Comparison of ENCODE assay signal across 23 cellular contexts in the genomic region with DNA sequence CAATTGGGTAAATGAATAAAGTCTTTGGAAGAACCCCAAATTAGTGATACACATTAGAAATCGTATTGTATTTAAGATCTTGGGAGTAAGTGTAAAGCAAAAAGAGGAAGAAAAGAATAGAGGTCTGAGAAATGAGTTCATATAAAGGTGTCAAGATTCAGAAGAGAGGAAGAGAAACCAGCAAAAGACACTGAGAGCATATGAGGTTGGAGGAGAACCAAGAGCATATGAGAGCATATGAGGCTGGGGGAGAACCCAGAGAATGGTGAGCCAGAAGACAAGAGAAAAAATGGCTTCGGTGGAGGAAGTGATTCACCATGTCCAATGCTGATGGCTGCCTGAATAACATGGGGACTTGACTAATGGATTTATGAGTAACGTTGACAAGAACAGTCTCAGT.
DNase-seq lines count a peak whose midpoint lies in the region; ATAC-seq and TF ChIP-seq lines count a peak whose summit lies in the region.
"Had no signal": no experiment of that assay in that cellular context is flagged by ENCODE, and none has a peak within 500 bp of the region (broad histone marks: within the 10 kb centered on the region; RNA-seq: fewer than 3 reads in every experiment).

No MANE protein-coding gene starts in this region.

- H3F3A ChIP-seq in GM23338 (replicated peaks; ENCODE audit: low read depth) (no peaks in the 10 kb centered on the region), OCI-LY1 (ENCODE audit: insufficient read depth, low read length) (no peaks in the 10 kb centered on the region)

- TF ChIP-seq EP300 in suprapubic skin (IDR thresholded peaks at IDR 0.05) = no peak

- no peak overlapping the region for H3K27ac ChIP-seq in GM23338 (ENCODE audit: low read depth)
- H3K27ac ChIP-seq in OCI-LY1 (ENCODE audit: low read depth, low read length, poor library complexity, severe bottlenecking) = peak overlapping the region; percentile 49
- no peak overlapping the region for H3K27ac ChIP-seq in suprapubic skin
- H3K27ac ChIP-seq: A549 had no signal

- TF ChIP-seq POLR2A in suprapubic skin (IDR thresholded peaks at IDR 0.05) = no peak

- no peak overlapping the region for H3K9ac ChIP-seq in OCI-LY1 (ENCODE audit: low read length)

- H3K9me3 ChIP-seq in OCI-LY1 (ENCODE audit: low read length) = no peaks in the 10 kb centered on the region
- no peaks in the 10 kb centered on the region for H3K9me3 ChIP-seq in suprapubic skin
- H3K9me3 ChIP-seq: A549, MG63 had no signal

- H3K27me3 Mint-ChIP-seq in GM23338 (ENCODE audit: insufficient read depth, low read depth, poor library complexity) (peaks cover 3% of the 10 kb centered on the region), HFFc6 (ENCODE audit: insufficient read depth) (no peaks in the 10 kb centered on the region)
- H3K27me3 Mint-ChIP-seq: B cell had no signal

- no peak overlapping the region for H3K27ac Mint-ChIP-seq in GM23338
- no peak overlapping the region for H3K27ac Mint-ChIP-seq in HFFc6
- H3K27ac Mint-ChIP-seq: B cell, CD14-positive monocyte had no signal

- H4K20me1 ChIP-seq in GM23338 (replicated peaks; ENCODE audit: insufficient read depth) = no peaks in the 10 kb centered on the region
- no peaks in the 10 kb centered on the region for H4K20me1 ChIP-seq in OCI-LY1 (ENCODE audit: insufficient read depth, low read length)

- peaks cover 3% of the 10 kb centered on the region; the same call in 2 of the 3 replicates for H3K4me1 Mint-ChIP-seq in GM23338
- H3K4me1 Mint-ChIP-seq in HFFc6 (ENCODE audit: low read depth) = no peaks in the 10 kb centered on the region
- H3K4me1 Mint-ChIP-seq: B cell, CD14-positive monocyte had no signal

- peak; percentile 1 for DNase-seq in SKM-1 (lab: John Stamatoyannopoulos, UW; ENCODE audit: unreplicated experiment)
- DNase-seq in SKM-1 treated with dmso at 0.1 percent for 144 hours (lab: John Stamatoyannopoulos, UW; ENCODE audit: unreplicated experiment) = no peak
- DNase-seq in GM23338 (ENCODE audit: low spot score) = no peak
- no peak for DNase-seq in iPS-NIHi11 (ENCODE audit: low spot score)
- DNase-seq in HFFc6 = no peak
- no peak for DNase-seq in suprapubic skin (ENCODE audit: low spot score in 2 of 2)
- DNase-seq: DMS53, H7, MG63, NCI-H1694, NCI-H2081 treated with DMSO at 0.1 percent for 48 hours, NCI-H2171 treated with DMSO at 0.1 percent for 48 hours, NCI-H446, NCI-H526, SW 1271, T-helper 2 cell had no signal

- H3K36me3 Mint-ChIP-seq in GM23338 (ENCODE audit: low read depth) = no peaks in the 10 kb centered on the region
- no peaks in the 10 kb centered on the region for H3K36me3 Mint-ChIP-seq in HFFc6 (ENCODE audit: low read depth)
- H3K36me3 Mint-ChIP-seq: CD14-positive monocyte had no signal

- H3K4me3 Mint-ChIP-seq in GM23338 (no peak overlapping the region), HFFc6 (no peak overlapping the region)
- H3K4me3 Mint-ChIP-seq: B cell, CD14-positive monocyte had no signal

- H3K79me2 ChIP-seq in GM23338 (replicated peaks; ENCODE audit: insufficient read depth) (no peaks in the 10 kb centered on the region), OCI-LY1 (ENCODE audit: insufficient read depth, low read length) (no peaks in the 10 kb centered on the region)

- no peak overlapping the region for H3K4me3 ChIP-seq in GM23338
- no peak overlapping the region for H3K4me3 ChIP-seq in OCI-LY1 (ENCODE audit: low read depth, low read length, poor library complexity, severe bottlenecking)
- H3K4me3 ChIP-seq in suprapubic skin = no peak overlapping the region
- H3K4me3 ChIP-seq: A549, K562, MG63 had no signal

- peaks cover 13% of the 10 kb centered on the region; the same call in 1 of the 2 replicates for H3K9me2 ChIP-seq in GM23338 (ENCODE audit: insufficient read depth)
- H3K9me2 ChIP-seq in OCI-LY1 (ENCODE audit: low read depth, low read length) = no peaks in the 10 kb centered on the region

- H3K36me3 ChIP-seq in GM23338 (ENCODE audit: insufficient read depth) (no peaks in the 10 kb centered on the region), OCI-LY1 (ENCODE audit: insufficient read depth, low read length) (no peaks in the 10 kb centered on the region), suprapubic skin (no peaks in the 10 kb centered on the region)
- H3K36me3 ChIP-seq: MG63 had no signal

- TF ChIP-seq CTCF in GM23338 (conservative IDR thresholded peaks at IDR 0.05; ENCODE audit: low read depth in 2 of 2) (no peak), OCI-LY1 (IDR thresholded peaks at IDR 0.05; ENCODE audit: low read length) (no peak), HFFc6 (IDR thresholded peaks at IDR 0.05) (no peak), suprapubic skin (IDR thresholded peaks at IDR 0.05) (no peak)

- H3K9me3 Mint-ChIP-seq in GM23338 (no peaks in the 10 kb centered on the region), HFFc6 (peaks cover 10% of the 10 kb centered on the region)

- H3K4me2 ChIP-seq in GM23338 (no peak overlapping the region), OCI-LY1 (ENCODE audit: low read length) (no peak overlapping the region)
- H3K4me2 ChIP-seq: A549 had no signal

- H3K27me3 ChIP-seq in GM23338 (ENCODE audit: insufficient read depth) (no peaks in the 10 kb centered on the region), OCI-LY1 (ENCODE audit: insufficient read depth, low read length) (no peaks in the 10 kb centered on the region), suprapubic skin (no peaks in the 10 kb centered on the region)
- H3K27me3 ChIP-seq: MG63 had no signal

- H3K4me1 ChIP-seq in GM23338 (ENCODE audit: insufficient read depth) = no peaks in the 10 kb centered on the region
- H3K4me1 ChIP-seq in OCI-LY1 (ENCODE audit: insufficient read depth, low read length, severe bottlenecking) = peaks cover 22% of the 10 kb centered on the region
- no peaks in the 10 kb centered on the region for H3K4me1 ChIP-seq in suprapubic skin
- H3K4me1 ChIP-seq: A549 had no signal

- peak overlapping the region; percentile 11; the same call in 1 of the 2 replicates for H2AFZ ChIP-seq in GM23338
- no peak overlapping the region for H2AFZ ChIP-seq in OCI-LY1 (ENCODE audit: low read length)

- ATAC-seq in GM23338 (no peak), HG02642 (IDR thresholded peaks at IDR 0.05; ENCODE audit: poor library complexity, unreplicated experiment) (no peak)
- ATAC-seq: A549, K562, Panc1 had no signal

- 79% methylated on average over 3 of the region's 3 CpGs for WGBS in suprapubic skin

TF ChIP-seq in GM23338, 12 proteins besides CTCF, POLR2A, EP300 and RAD21:
- TF ChIP-seq, protein P1, sequence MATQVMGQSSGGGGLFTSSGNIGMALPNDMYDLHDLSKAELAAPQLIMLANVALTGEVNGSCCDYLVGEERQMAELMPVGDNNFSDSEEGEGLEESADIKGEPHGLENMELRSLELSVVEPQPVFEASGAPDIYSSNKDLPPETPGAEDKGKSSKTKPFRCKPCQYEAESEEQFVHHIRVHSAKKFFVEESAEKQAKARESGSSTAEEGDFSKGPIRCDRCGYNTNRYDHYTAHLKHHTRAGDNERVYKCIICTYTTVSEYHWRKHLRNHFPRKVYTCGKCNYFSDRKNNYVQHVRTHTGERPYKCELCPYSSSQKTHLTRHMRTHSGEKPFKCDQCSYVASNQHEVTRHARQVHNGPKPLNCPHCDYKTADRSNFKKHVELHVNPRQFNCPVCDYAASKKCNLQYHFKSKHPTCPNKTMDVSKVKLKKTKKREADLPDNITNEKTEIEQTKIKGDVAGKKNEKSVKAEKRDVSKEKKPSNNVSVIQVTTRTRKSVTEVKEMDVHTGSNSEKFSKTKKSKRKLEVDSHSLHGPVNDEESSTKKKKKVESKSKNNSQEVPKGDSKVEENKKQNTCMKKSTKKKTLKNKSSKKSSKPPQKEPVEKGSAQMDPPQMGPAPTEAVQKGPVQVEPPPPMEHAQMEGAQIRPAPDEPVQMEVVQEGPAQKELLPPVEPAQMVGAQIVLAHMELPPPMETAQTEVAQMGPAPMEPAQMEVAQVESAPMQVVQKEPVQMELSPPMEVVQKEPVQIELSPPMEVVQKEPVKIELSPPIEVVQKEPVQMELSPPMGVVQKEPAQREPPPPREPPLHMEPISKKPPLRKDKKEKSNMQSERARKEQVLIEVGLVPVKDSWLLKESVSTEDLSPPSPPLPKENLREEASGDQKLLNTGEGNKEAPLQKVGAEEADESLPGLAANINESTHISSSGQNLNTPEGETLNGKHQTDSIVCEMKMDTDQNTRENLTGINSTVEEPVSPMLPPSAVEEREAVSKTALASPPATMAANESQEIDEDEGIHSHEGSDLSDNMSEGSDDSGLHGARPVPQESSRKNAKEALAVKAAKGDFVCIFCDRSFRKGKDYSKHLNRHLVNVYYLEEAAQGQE (IDR thresholded peaks at IDR 0.05; ENCODE audit: unreplicated experiment) = no peak
- TF ChIP-seq ZNF331 (CRISPR knock-in tag; IDR thresholded peaks at IDR 0.05; ENCODE audit: low read depth) (no peak), ETS1 (IDR thresholded peaks at IDR 0.05) (no peak)
